In genomic region chr12:132191715-132192553, GRCh38 we compare ENCODE assay signal across 24 cellular contexts. TPM values are rescaled to one million over a fixed set of nuclear protein-coding genes. Genes with fewer than 3 reads are reported as not detected.
A peak's percentile ranks its signal among the peaks of the same experiment; 100 is the strongest.
DNase-seq lines count a peak whose midpoint lies in the region; ATAC-seq and TF ChIP-seq lines count a peak whose summit lies in the region.
"Had no signal": no experiment of that assay in that cellular context is flagged by ENCODE, and none has a peak within 500 bp of the region (broad histone marks: within the 10 kb centered on the region; RNA-seq: fewer than 3 reads in every experiment).

No MANE protein-coding gene starts in this region.

- peaks cover 6% of the 10 kb centered on the region for H3K27me3 ChIP-seq in cardiac muscle cell
- peaks cover 47% of the 10 kb centered on the region for H3K27me3 ChIP-seq in kidney epithelial cell (ENCODE audit: control insufficient read depth, insufficient read depth, low read length)
- no peaks in the 10 kb centered on the region for H3K27me3 ChIP-seq in thyroid gland
- H3K27me3 ChIP-seq in effector memory CD4-positive, alpha-beta T cell (replicated peaks; ENCODE audit: control insufficient read depth, insufficient read depth, low read length, poor library complexity, severe bottlenecking): no peaks in the 10 kb centered on the region

- ATAC-seq in left ventricle myocardium superior (no peak), esophagus mucosa (no peak), HG02840 (IDR thresholded peaks at IDR 0.05; ENCODE audit: low FRiP score, unreplicated experiment) (no peak)
- ATAC-seq: GM12878, HCT116 had no signal

- H3K4me1 ChIP-seq in cardiac muscle cell (ENCODE audit: low read depth): no peaks in the 10 kb centered on the region
- peaks cover 15 to 23% of the 10 kb centered on the region in 2 donors for H3K4me1 ChIP-seq in thyroid gland
- peaks cover 32% of the 10 kb centered on the region for H3K4me1 ChIP-seq in effector memory CD4-positive, alpha-beta T cell (ENCODE audit: control insufficient read depth, insufficient read depth, low read length, poor library complexity, severe bottlenecking)

- no peaks in the 10 kb centered on the region for H3K9me3 ChIP-seq in cardiac muscle cell (ENCODE audit: low read depth)
- no peaks in the 10 kb centered on the region for H3K9me3 ChIP-seq in SK-N-MC (ENCODE audit: low read depth, low read length)
- no peaks in the 10 kb centered on the region for H3K9me3 ChIP-seq in thyroid gland
- no peaks in the 10 kb centered on the region for H3K9me3 ChIP-seq in effector memory CD4-positive, alpha-beta T cell (ENCODE audit: control insufficient read depth, low read length)
- H3K9me3 ChIP-seq: Caco-2 had no signal

- H3K9ac ChIP-seq in SK-N-MC (ENCODE audit: insufficient read length): no peak overlapping the region
- H3K9ac ChIP-seq: GM23248, KMS-11 had no signal

- H3K27ac ChIP-seq in cardiac muscle cell: no peak overlapping the region
- peak overlapping the region; percentile 62 for H3K27ac ChIP-seq in SK-N-MC
- no peak overlapping the region for H3K27ac ChIP-seq in thyroid gland
- no peak overlapping the region for H3K27ac ChIP-seq in effector memory CD4-positive, alpha-beta T cell (ENCODE audit: insufficient read depth, low read length, poor library complexity, severe bottlenecking)
- H3K27ac ChIP-seq: GM23248, KMS-11, SJSA1 had no signal

- intact Hi-C loops in left ventricle myocardium superior (cut with micrococcal nuclease): no loop called here
- intact Hi-C loops in thyroid gland (cut with DNase I): no loop called here

- TF ChIP-seq CTCF in cardiac muscle cell (IDR thresholded peaks at IDR 0.05; ENCODE audit: low read depth, low read length) (peak; percentile 4), kidney epithelial cell (IDR thresholded peaks at IDR 0.05; ENCODE audit: insufficient read depth, low read length, poor library complexity, severe bottlenecking) (peak; percentile 12), thyroid gland (IDR thresholded peaks at IDR 0.05) (peak in 1 of 6 experiments; percentile 9)

- DNase-seq in cardiac muscle cell (ENCODE audit: low read depth in 1 of 2, low spot score in 1 of 2) (no peak), left ventricle myocardium superior (no peak), SK-N-MC (ENCODE audit: low read depth, low spot score) (no peak), kidney epithelial cell (ENCODE audit: low read depth) (no peak), thyroid gland (peak; percentile 26 to 48)
- no peak for DNase-seq in effector memory CD4-positive, alpha-beta T cell
- DNase-seq: Caco-2; CD4-positive, alpha-beta memory T cell; DMS 273 treated with DMSO at 0.1 percent for 48 hours; DMS79 treated with DMSO at 0.1 percent for 48 hours; GM23248; IMR-90; NCI-H1105 treated with DMSO at 0.1 percent for 48 hours; NCI-H2029 treated with DMSO at 0.1 percent for 48 hours; NCI-H226; NCI-H510A treated with DMSO at 0.1 percent for 48 hours; NCI-H748 treated with DMSO at 0.1 percent for 48 hours; OCI-M1 had no signal

- no peak for TF ChIP-seq POLR2A in thyroid gland (IDR thresholded peaks at IDR 0.05)

- 59 to 70% methylated on average over 31 of the region's 31 CpGs for WGBS in thyroid gland, 2 donors

- no peak overlapping the region for H3K4me3 ChIP-seq in cardiac muscle cell
- H3K4me3 ChIP-seq in SK-N-MC: no peak overlapping the region
- H3K4me3 ChIP-seq in kidney epithelial cell (ENCODE audit: low read depth, low read length): no peak overlapping the region
- H3K4me3 ChIP-seq in thyroid gland (replicated peaks in 1 of 3): no peak overlapping the region
- no peak overlapping the region for H3K4me3 ChIP-seq in effector memory CD4-positive, alpha-beta T cell (ENCODE audit: insufficient read depth, low read depth, low read length, poor library complexity, severe bottlenecking)
- H3K4me3 ChIP-seq: GM12878, GM23248, SJSA1 had no signal

- H3K36me3 ChIP-seq in cardiac muscle cell (no peaks in the 10 kb centered on the region), SK-N-MC (ENCODE audit: insufficient read depth, low read length) (no peaks in the 10 kb centered on the region; the same call in 1 of the 2 replicates), kidney epithelial cell (ENCODE audit: control insufficient read depth, insufficient read depth, low read length) (no peaks in the 10 kb centered on the region), thyroid gland (no peaks in the 10 kb centered on the region)
- H3K36me3 ChIP-seq in effector memory CD4-positive, alpha-beta T cell (ENCODE audit: control insufficient read depth, insufficient read depth, low read length): no peaks in the 10 kb centered on the region
- H3K36me3 ChIP-seq: SJSA1 had no signal

RNA-seq across cellular contexts. Expression of gene NOC4L, which starts 47.7 kb away (rescaled TPM):
- total RNA-seq in cardiac muscle cell (17.1 and 20.5 TPM in 2 replicates), left ventricle myocardium superior (12.1 TPM), kidney epithelial cell (23.8 and 35.5 TPM in 2 replicates), thyroid gland (10 to 100 TPM in 2 of 4 donors, 1 to 10 TPM in 2; 9.3 to 22.4 (median 10.1) TPM), esophagus mucosa (18.1 TPM)
- 33.1 TPM in 2 replicates for polyA plus RNA-seq in cardiac muscle cell

RNA-seq across cellular contexts. Expression of gene DDX51, which starts 47.8 kb away (rescaled TPM):
- total RNA-seq in cardiac muscle cell (15.6 and 16.0 TPM in 2 replicates), left ventricle myocardium superior (8.6 TPM), kidney epithelial cell (15.7 and 18.9 TPM in 2 replicates), thyroid gland (10 to 100 TPM; 11.2 to 23.1 (median 13.7) TPM), esophagus mucosa (9.0 TPM)
- polyA plus RNA-seq in cardiac muscle cell: 22.9 and 29.6 TPM in 2 replicates

Comparison
In these comparisons a context has a peak if more than half of its experiments do, and no peak if none do; other contexts are left out.
1. DNase-seq: peak in thyroid gland (2 of 2); none in cardiac muscle cell (0 of 2), left ventricle myocardium superior (single experiment), SK-N-MC (single experiment), kidney epithelial cell (single experiment) and effector memory CD4-positive, alpha-beta T cell (0 of 3).